2 cellular contexts compared by ENCODE assay signal in genomic region chr3:185270262-185270955, GRCh38.
A peak's percentile ranks its signal among the peaks of the same experiment; 100 is the strongest.
TF ChIP-seq lines count a peak whose summit lies in the region.

No MANE protein-coding gene starts in this region.

TF ChIP-seq in A549, 52 proteins besides CTCF, POLR2A, EP300 and RAD21 (continued from another document):
- no peak for TF ChIP-seq PBX3 (IDR thresholded peaks at IDR 0.05)
- TF ChIP-seq CBX2 (IDR thresholded peaks at IDR 0.05; ENCODE audit: borderline replicate concordance, low read depth): no peak
- TF ChIP-seq REST (IDR thresholded peaks at IDR 0.05): no peak
- no peak for TF ChIP-seq EHMT2 (IDR thresholded peaks at IDR 0.05; ENCODE audit: low read depth)
- TF ChIP-seq ATOH8 (CRISPR knock-in tag; IDR thresholded peaks at IDR 0.05; ENCODE audit: low read depth): no peak
- no peak for TF ChIP-seq HOXB13 (CRISPR knock-in tag; IDR thresholded peaks at IDR 0.05; ENCODE audit: low read depth)
- no peak for TF ChIP-seq RARB (CRISPR knock-in tag; IDR thresholded peaks at IDR 0.05)
- TF ChIP-seq USF2 (IDR thresholded peaks at IDR 0.05): no peak

TF ChIP-seq in K562, 482 proteins besides CTCF, POLR2A, EP300 and RAD21 (continued from another document):
- TF ChIP-seq ZBTB2 (IDR thresholded peaks at IDR 0.05): no peak
- TF ChIP-seq NONO (IDR thresholded peaks at IDR 0.05; ENCODE audit: low read depth in 2 of 2, low read length in 1 of 2): no peak
- TF ChIP-seq MLLT1 (IDR thresholded peaks at IDR 0.05): no peak
- peak; percentile 25; the same call in 1 of the 2 replicates for TF ChIP-seq RB1 (IDR thresholded peaks at IDR 0.05; ENCODE audit: low read depth)
- TF ChIP-seq ZNF280B (CRISPR knock-in tag; IDR thresholded peaks at IDR 0.05): no peak
- no peak for TF ChIP-seq HDAC8 (tag; IDR thresholded peaks at IDR 0.05)
- TF ChIP-seq SETDB1 (IDR thresholded peaks at IDR 0.05; ENCODE audit: low read length): no peak
- peak; percentile 46; the same call in 1 of the 2 replicates for TF ChIP-seq SMC3 (conservative IDR thresholded peaks at IDR 0.05; ENCODE audit: insufficient read depth, low read depth, low read length)
- no peak for TF ChIP-seq ZNF79 (CRISPR knock-in tag; IDR thresholded peaks at IDR 0.05; ENCODE audit: low read depth)
